ENCODE assay signal across 8 cellular contexts in the genomic region with DNA sequence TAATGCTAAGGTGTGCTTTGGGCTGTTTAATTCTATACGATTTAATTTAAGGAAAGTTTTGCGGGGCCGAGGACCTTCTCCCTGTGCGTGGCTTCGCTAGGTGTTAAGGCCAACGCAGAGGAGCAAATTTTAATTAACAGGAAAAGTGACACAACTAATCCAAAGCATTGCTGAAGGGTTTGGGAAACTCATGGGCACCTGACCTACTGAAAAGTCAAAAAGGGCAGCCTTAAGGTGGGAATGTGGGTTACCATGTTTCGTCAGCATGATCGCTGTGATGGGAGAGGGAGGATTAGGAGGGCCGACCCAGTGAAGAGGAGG. TPM values are rescaled to one million over a fixed set of nuclear protein-coding genes. Genes with fewer than 3 reads are reported as not detected.
A peak's percentile ranks its signal among the peaks of the same experiment; 100 is the strongest.
DNase-seq lines count a peak whose midpoint lies in the region; ATAC-seq and TF ChIP-seq lines count a peak whose summit lies in the region.

No MANE protein-coding gene starts in this region.

- no peaks in the 10 kb centered on the region for H3K27me3 Mint-ChIP-seq in CD8-positive, alpha-beta T cell (ENCODE audit: low read depth)

- H3K4me3 Mint-ChIP-seq in CD8-positive, alpha-beta T cell: peak overlapping the region; percentile 93

- intact Hi-C loops in CD8-positive, alpha-beta T cell (cut with DNase I, micrococcal nuclease): loop anchor here in 1 of 2 experiments (5.0 kb wide), 1 partner anchor 1629 kb away; no protein-coding TSS in a partner anchor

- H3K4me1 ChIP-seq in CD8-positive, alpha-beta T cell (ENCODE audit: insufficient read depth, low read length): peaks cover 49% of the 10 kb centered on the region
- H3K4me1 ChIP-seq in OCI-LY1 (ENCODE audit: insufficient read depth, low read length, severe bottlenecking) (peaks cover 26% of the 10 kb centered on the region), endocrine pancreas (ENCODE audit: control insufficient read depth, insufficient read depth, low read length) (peaks cover 7% of the 10 kb centered on the region), neutrophil (ENCODE audit: control insufficient read depth in 1 of 2, insufficient read depth in 1 of 2, low read depth in 1 of 2, low read length in 1 of 2) (peaks cover 23 to 27% of the 10 kb centered on the region in 2 experiments)

- H3K4me3 ChIP-seq in CD8-positive, alpha-beta T cell (ENCODE audit: low read depth, low read length): peak overlapping the region; percentile 69
- H3K4me3 ChIP-seq in OCI-LY1 (ENCODE audit: low read depth, low read length, poor library complexity, severe bottlenecking) (peak overlapping the region; percentile 81), endocrine pancreas (ENCODE audit: control insufficient read depth, insufficient read depth, low read length) (peak overlapping the region; percentile 39), neutrophil (ENCODE audit: low read depth in 1 of 2, low read length in 1 of 2) (peak overlapping the region; percentile 69)

- H3K9me3 ChIP-seq in CD8-positive, alpha-beta T cell (ENCODE audit: low read length): no peaks in the 10 kb centered on the region
- H3K9me3 ChIP-seq in OCI-LY1 (ENCODE audit: low read length) (no peaks in the 10 kb centered on the region), endocrine pancreas (ENCODE audit: control insufficient read depth, low read length) (no peaks in the 10 kb centered on the region), neutrophil (no peaks in the 10 kb centered on the region)

- no peak for ATAC-seq in CD8-positive, alpha-beta T cell
- ATAC-seq in GM19035 (IDR thresholded peaks at IDR 0.05; ENCODE audit: unreplicated experiment) (no peak), GM18502 (IDR thresholded peaks at IDR 0.05; ENCODE audit: poor library complexity, unreplicated experiment) (no peak)

- peak overlapping the region; percentile 65 for H3K27ac ChIP-seq in CD8-positive, alpha-beta T cell (ENCODE audit: low read depth, low read length)
- H3K27ac ChIP-seq in OCI-LY1 (ENCODE audit: low read depth, low read length, poor library complexity, severe bottlenecking) (peak overlapping the region; percentile 56), neutrophil (peak overlapping the region; percentile 79)

- H3K36me3 Mint-ChIP-seq in CD8-positive, alpha-beta T cell: peaks cover 45% of the 10 kb centered on the region

- H3K27me3 ChIP-seq in CD8-positive, alpha-beta T cell (ENCODE audit: insufficient read depth, low read length): no peaks in the 10 kb centered on the region
- H3K27me3 ChIP-seq in OCI-LY1 (ENCODE audit: insufficient read depth, low read length): no peaks in the 10 kb centered on the region
- H3K27me3 ChIP-seq in endocrine pancreas (ENCODE audit: control insufficient read depth, insufficient read depth, low read length): no peaks in the 10 kb centered on the region
- H3K27me3 ChIP-seq in neutrophil: no peaks in the 10 kb centered on the region

- H3F3A ChIP-seq in OCI-LY1 (ENCODE audit: insufficient read depth, low read length): no peaks in the 10 kb centered on the region; the same call in 1 of the 2 replicates

- no peaks in the 10 kb centered on the region for H4K20me1 ChIP-seq in OCI-LY1 (ENCODE audit: insufficient read depth, low read length)

- no peaks in the 10 kb centered on the region for H3K9me2 ChIP-seq in OCI-LY1 (ENCODE audit: low read depth, low read length)

- H2AFZ ChIP-seq in OCI-LY1 (ENCODE audit: low read length): no peak overlapping the region

- H3K9me3 Mint-ChIP-seq in CD8-positive, alpha-beta T cell: no peaks in the 10 kb centered on the region

- CTCF ChIA-PET in CD8-positive, alpha-beta T cell (lab: Charles Lee): interaction anchor here (1.2 kb wide), 1 partner anchor 14 kb away, joined by 3 read pairs; no protein-coding TSS in a partner anchor

- peaks cover 49% of the 10 kb centered on the region for H3K4me1 Mint-ChIP-seq in CD8-positive, alpha-beta T cell (ENCODE audit: low read depth)

- no peak for TF ChIP-seq CTCF in CD8-positive, alpha-beta T cell (IDR thresholded peaks at IDR 0.05)
- TF ChIP-seq CTCF in OCI-LY1 (IDR thresholded peaks at IDR 0.05; ENCODE audit: low read length) (no peak; the same call in 1 of the 2 replicates), neutrophil (IDR thresholded peaks at IDR 0.05) (no peak)

- peak overlapping the region; percentile 65 for H3K4me2 ChIP-seq in OCI-LY1 (ENCODE audit: low read length)

- H3K36me3 ChIP-seq in CD8-positive, alpha-beta T cell (ENCODE audit: insufficient read depth, low read length): peaks cover 22% of the 10 kb centered on the region
- H3K36me3 ChIP-seq in OCI-LY1 (ENCODE audit: insufficient read depth, low read length) (peaks cover 44% of the 10 kb centered on the region), endocrine pancreas (ENCODE audit: control insufficient read depth, insufficient read depth, low read length) (peaks cover 3% of the 10 kb centered on the region), neutrophil (peaks cover 44% of the 10 kb centered on the region)

- DNase-seq in CD8-positive, alpha-beta T cell: no peak
- no peak for DNase-seq in NCI-H2171 treated with DMSO at 0.1 percent for 48 hours (lab: John Stamatoyannopoulos, UW)
- DNase-seq in effector CD4-positive, alpha-beta T cell: no peak

- H3K27ac Mint-ChIP-seq in CD8-positive, alpha-beta T cell: peak overlapping the region; percentile 95

- peak overlapping the region; percentile 82 for H3K9ac ChIP-seq in OCI-LY1 (ENCODE audit: low read length)
- H3K9ac ChIP-seq in endocrine pancreas (ENCODE audit: control insufficient read depth, insufficient read depth, low read length): peak overlapping the region; percentile 54

- H3K79me2 ChIP-seq in OCI-LY1 (ENCODE audit: insufficient read depth, low read length): no peaks in the 10 kb centered on the region

- POLR2A ChIA-PET in CD8-positive, alpha-beta T cell (lab: Charles Lee): interaction anchor here (0.7 to 1.2 kb wide), 7 partner anchors 8 to 65 kb away, joined by 3 to 4 read pairs (median 3); a partner anchor contains a TSS

RNA-seq across cellular contexts. Expression of a gene that starts 0.4 kb away (rescaled TPM):
- total RNA-seq in CD8-positive, alpha-beta T cell: 10 to 100 TPM; 72.0 to 77.2 TPM

RNA-seq across cellular contexts. Expression of a gene that starts 10.5 kb away (rescaled TPM):
- 10 to 100 TPM; 26.1 TPM for total RNA-seq in CD8-positive, alpha-beta T cell

RNA-seq across cellular contexts. Expression of a gene that starts 47.7 kb away (rescaled TPM):
- total RNA-seq in CD8-positive, alpha-beta T cell: 10 to 100 TPM; 19.6 to 26.8 TPM
